Comparison of ENCODE assay signal across 22 cellular contexts in the genomic region with DNA sequence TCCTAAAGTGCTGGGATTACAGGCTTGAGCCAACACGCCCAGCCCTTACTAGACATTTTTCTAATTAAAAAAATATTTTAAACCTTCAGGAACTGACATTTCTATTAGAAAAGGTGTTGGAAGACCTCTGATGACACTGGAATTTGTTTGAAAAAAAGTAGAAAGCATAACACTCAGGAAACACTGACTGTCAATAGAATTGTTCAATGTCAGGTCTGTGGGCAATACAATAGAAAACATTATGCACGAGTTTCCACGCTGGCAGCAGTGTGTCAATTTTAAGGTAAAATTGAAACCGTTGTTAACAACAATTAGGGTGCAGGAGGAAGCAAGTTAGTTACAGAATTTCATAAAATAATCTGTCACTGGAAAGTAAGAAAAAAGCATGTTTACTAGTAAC.
"Had no signal": no experiment of that assay in that cellular context is flagged by ENCODE, and none has a peak within 500 bp of the region (broad histone marks: within the 10 kb centered on the region; RNA-seq: fewer than 3 reads in every experiment).

No MANE protein-coding gene starts in this region.

- DNase-seq: stimulated activated CD4-positive, alpha-beta T cell treated with anti-CD3 and anti-CD28 coated beads, Interleukin-2, amount 100 ng/mL, for 48 hours; stimulated activated CD4-positive, alpha-beta T cell treated with anti-CD3 and anti-CD28 coated beads, Interleukin-4, amount 100 ng/mL, for 1 hour; stimulated activated CD4-positive, alpha-beta T cell treated with anti-CD3 and anti-CD28 coated beads, Interleukin-4, amount 100 ng/mL, for 24 hours; stimulated activated CD4-positive, alpha-beta T cell treated with anti-CD3 and anti-CD28 coated beads, Interleukin-4, amount 100 ng/mL, for 4 hours; stimulated activated CD8-positive, alpha-beta memory T cell treated with anti-CD3 and anti-CD28 coated beads, Interleukin-4, amount 100 ng/mL, for 48 hours; stimulated activated naive B cell treated with anti-CD40 and anti-IgM and Interleukin-4, amounts not matched to agents 10 μg/mL and 1 μg/mL and 100 μg/mL, for 72 hours; stimulated activated naive CD4-positive, alpha-beta T cell; stimulated activated naive CD4-positive, alpha-beta T cell treated with Interleukin-2 at 50 U/mL for 16 hours; stimulated activated naive CD8-positive, alpha-beta T cell treated with anti-CD3 and anti-CD28 coated beads, Interleukin-15, amount 100 ng/mL, for 72 hours; stimulated activated naive CD8-positive, alpha-beta T cell treated with anti-CD3 and anti-CD28 coated beads, Interleukin-15, Interleukin-2, amounts not matched to agents 100 U/mL and 50 U/mL, for 24 hours; stomach; substantia nigra; testis; thyroid gland; tibial artery; transverse colon; trophoblast cell; upper lobe of left lung; upper lobe of right lung; uterus had no signal

- ATAC-seq: stimulated activated effector memory CD8-positive, alpha-beta T cell treated with anti-CD3 and anti-CD28 coated beads, Interleukin-12 subunit alpha, Interleukin-12 subunit beta, amount 100 ng/mL, for 72 hours; stimulated activated memory B cell treated with anti-CD40 and anti-IgM and Interleukin-4, amounts not matched to agents 10 μg/mL and 1 μg/mL and 100 μg/mL, for 72 hours; stimulated activated naive B cell treated with anti-CD40 and anti-IgM and Interleukin-4, amounts not matched to agents 10 μg/mL and 1 μg/mL and 100 μg/mL, for 72 hours; stimulated activated naive CD8-positive, alpha-beta T cell treated with anti-CD3 and anti-CD28 coated beads, Interleukin-15, amount 100 ng/mL, for 72 hours; stimulated activated naive CD8-positive, alpha-beta T cell treated with anti-CD3 and anti-CD28 coated beads, Interleukin-15, Interleukin-2, amounts not matched to agents 100 U/mL and 50 U/mL, for 24 hours; upper lobe of right lung had no signal
